12 cellular contexts compared by ENCODE assay signal in the genomic region with DNA sequence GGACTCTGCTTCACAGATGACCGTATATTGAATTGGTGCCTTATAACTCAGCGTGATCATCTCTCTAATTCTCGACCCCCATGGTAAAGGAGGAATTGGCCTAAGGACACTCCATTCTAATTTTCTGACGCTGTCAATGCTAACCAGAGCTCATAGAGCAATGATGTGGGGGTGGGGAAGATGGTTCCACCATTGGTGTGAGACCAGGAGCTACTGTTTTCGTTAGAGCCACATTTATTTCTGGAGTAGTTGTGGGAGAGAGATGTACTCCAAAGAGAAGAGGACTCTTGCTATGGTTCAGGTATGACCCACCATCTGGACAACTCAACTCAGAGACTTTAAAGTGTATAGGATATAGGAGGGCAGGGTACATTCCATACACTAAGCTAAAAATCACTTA. TPM values are rescaled to one million over a fixed set of nuclear protein-coding genes. Genes with fewer than 3 reads are reported as not detected.
DNase-seq lines count a peak whose midpoint lies in the region; ATAC-seq, FAIRE-seq and TF ChIP-seq lines count a peak whose summit lies in the region.
"Had no signal": no experiment of that assay in that cellular context is flagged by ENCODE, and none has a peak within 500 bp of the region (broad histone marks: within the 10 kb centered on the region; RNA-seq: fewer than 3 reads in every experiment).

No MANE protein-coding gene starts in this region.

- peak overlapping the region; percentile 88 for H3K14ac ChIP-seq in IMR-90 (replicated peaks; ENCODE audit: low read depth, low read length)

- H3K4me2 ChIP-seq in IMR-90 (ENCODE audit: low read depth, low read length) (peak overlapping the region; percentile 91), GM12878 (ENCODE audit: control insufficient read depth, insufficient read depth) (peak overlapping the region; percentile 90)

- RAD21 ChIA-PET in GM12878 (lab: Charles Lee; ENCODE audit: unreplicated experiment), result interaction anchor here (0.7 to 14.4 kb wide), 13 partner anchors 8 to 73 kb away, joined by 3 to 387 read pairs (median 17); no protein-coding TSS in a partner anchor

- no peaks in the 10 kb centered on the region for H4K20me1 ChIP-seq in IMR-90 (ENCODE audit: insufficient read depth, low read length)
- H4K20me1 ChIP-seq in GM12878 (ENCODE audit: control insufficient read depth, insufficient read depth), result no peaks in the 10 kb centered on the region

- H3K23ac ChIP-seq in IMR-90 (ENCODE audit: low read depth, low read length), result peak overlapping the region; percentile 96

- TF ChIP-seq CTCF in AG04450 (IDR thresholded peaks at IDR 0.05; ENCODE audit: low read depth, low read length), result no peak
- TF ChIP-seq CTCF in IMR-90 (conservative IDR thresholded peaks at IDR 0.05; ENCODE audit: low read depth, low read length), result no peak
- TF ChIP-seq CTCF in GM12878 (IDR thresholded peaks at IDR 0.05 in 2 of 3, conservative IDR thresholded peaks at IDR 0.05 in 1 of 3; ENCODE audit: control insufficient read depth in 2 of 3, extremely low read depth in 1 of 3, insufficient read depth in 1 of 3, low read depth in 3 of 3, low read length in 3 of 3), result no peak

- dilution Hi-C loops in IMR-90 (cut with HindIII; ENCODE audit: low sequenced_read_pairs, unreplicated experiment), result no loop called here

- CTCF ChIA-PET in AG04450 (lab: Charles Lee) (interaction anchor here (0.5 to 4.5 kb wide), 11 partner anchors 13 to 176 kb away, joined by 3 to 19 read pairs (median 6); a partner anchor contains a TSS), IMR-90 (lab: Yijun Ruan, JAX) (interaction anchor here (0.9 to 2.8 kb wide), 5 partner anchors 11 to 81 kb away, joined by 3 to 11 read pairs (median 4); no protein-coding TSS in a partner anchor), GM12878 (lab: Yijun Ruan, JAX) (interaction anchor here (0.9 to 7.0 kb wide), 15 partner anchors 8 to 72 kb away, joined by 3 to 87 read pairs (median 9); no protein-coding TSS in a partner anchor)

- H2BK20ac ChIP-seq in IMR-90 (ENCODE audit: low read depth, low read length), result peak overlapping the region; percentile 64

- peak overlapping the region; percentile 83 for H3K56ac ChIP-seq in IMR-90 (ENCODE audit: extremely low read depth, insufficient read depth, low read length)

- WGBS in IMR-90 (ENCODE audit: extremely low coverage in 2 of 2, insufficient read length in 1 of 2), 2 experiments, result no CpG with 5 or more reads among the region's 5 CpGs
- WGBS in GM12878 (ENCODE audit: insufficient coverage, insufficient replicate concordance, low lambda C conversion rate, missing lambda C conversion rate), result 5% methylated on average over 5 of the region's 5 CpGs

- peaks cover 11% of the 10 kb centered on the region; the same call in 1 of the 2 replicates for H3K9me1 ChIP-seq in IMR-90 (ENCODE audit: insufficient read depth, low read length)

- H2AK5ac ChIP-seq in IMR-90 (ENCODE audit: low read depth, low read length), result peak overlapping the region; percentile 94

- peaks cover 31 to 64% of the 10 kb centered on the region in 2 experiments for H3K79me1 ChIP-seq in IMR-90 (ENCODE audit: low read depth in 1 of 2, low read length in 2 of 2)

- peaks cover 86% of the 10 kb centered on the region for H3K79me2 ChIP-seq in GM12878 (ENCODE audit: control insufficient read depth, insufficient read depth, low read length)

- POLR2A ChIA-PET in AG04450 (lab: Yijun Ruan, JAX) (interaction anchor here (0.6 to 5.2 kb wide), 11 partner anchors 12 to 103 kb away, joined by 3 to 66 read pairs (median 8); a partner anchor contains a TSS), IMR-90 (lab: Charles Lee; ENCODE audit: unreplicated experiment) (interaction anchor here (1.4 to 2.2 kb wide), 2 partner anchors 28 to 67 kb away, joined by 6 to 9 read pairs; no protein-coding TSS in a partner anchor), GM12878 (lab: Charles Lee) (interaction anchor here (0.9 to 18.5 kb wide), 9 partner anchors 8 to 68 kb away, joined by 3 to 453 read pairs (median 4); no protein-coding TSS in a partner anchor)

- H2BK120ac ChIP-seq in IMR-90 (ENCODE audit: low read depth, low read length), result peak overlapping the region; percentile 86

- H2AK9ac ChIP-seq in IMR-90 (replicated peaks; ENCODE audit: low read depth, low read length, poor library complexity), result peak overlapping the region; percentile 13

- BruUV-seq in IMR-90 (replicated peaks; lab: Mats Ljungman, UMichigan) (no TSS peak), GM12878 (replicated peaks; lab: Mats Ljungman, UMichigan) (no TSS peak)

- TF ChIP-seq EP300 in GM12878 (IDR thresholded peaks at IDR 0.05; ENCODE audit: borderline replicate concordance in 1 of 2, control insufficient read depth in 1 of 2, low read depth in 2 of 2, low read length in 2 of 2), result no peak

- intact Hi-C loops in IMR-90 (cut with micrococcal nuclease), result loop anchor here (2.0 kb wide), 2 partner anchors 16 to 68 kb away; a partner anchor contains a TSS
- intact Hi-C loops in GM12878 (cut with micrococcal nuclease; ENCODE audit: unreplicated experiment), result no loop called here

- no peak for FAIRE-seq in GM12878 (lab: Jason Lieb, UNC)
- FAIRE-seq: endometrium had no signal

- H3K9ac ChIP-seq in IMR-90 (ENCODE audit: low read depth, low read length) (peak overlapping the region; percentile 88), GM12878 (ENCODE audit: control insufficient read depth, insufficient read depth, low read length) (peak overlapping the region; percentile 76)

- H2BK15ac ChIP-seq in IMR-90 (ENCODE audit: low read depth, low read length), result peak overlapping the region; percentile 86; the same call in 2 of the 3 replicates

- H3K18ac ChIP-seq in IMR-90 (ENCODE audit: low read depth, low read length), result peak overlapping the region; percentile 92

- ATAC-seq in IMR-90 (ENCODE audit: low read depth), result no peak
- 0 out of 3 replicates have a peak, but pooled peaks have one; percentile 1 for ATAC-seq in GM12878
- ATAC-seq in GM18520 (IDR thresholded peaks at IDR 0.05; ENCODE audit: unreplicated experiment), result no peak
- ATAC-seq in GM18517 (IDR thresholded peaks at IDR 0.05; ENCODE audit: unreplicated experiment), result no peak
- ATAC-seq: WTC11 had no signal

- H4K5ac ChIP-seq in IMR-90 (ENCODE audit: low read depth, low read length), result peak overlapping the region; percentile 94

- TF ChIP-seq POLR2A in IMR-90 (IDR thresholded peaks at IDR 0.05; ENCODE audit: low read depth, low read length), result 0 out of 2 replicates have a peak, but pooled peaks have one; percentile 19
- TF ChIP-seq POLR2A in GM12878 (IDR thresholded peaks at IDR 0.05; ENCODE audit: low read depth, low read length), result no peak

- in situ Hi-C loops in IMR-90 (cut with MboI; ENCODE audit: low sequenced_read_pairs) (no loop called here), GM12878 (cut with MboI) (no loop called here), KBM-7 (cut with MboI; ENCODE audit: low pct_unique_long_range_greater_than_20kb, low sequenced_read_pairs) (no loop called here)

- DNase-seq in AG04450 (ENCODE audit: low read depth, low spot score) (no peak), IMR-90 (no peak), GM12878 (ENCODE audit: low read depth, low spot score) (no peak), KBM-7 (no peak), putamen (ENCODE audit: low spot score) (no peak)
- DNase-seq: aorta, Right ventricle myocardium superior had no signal

- SMC1A ChIA-PET in GM12878 (lab: Charles Lee; ENCODE audit: uncharacterized antibody, unreplicated experiment), result interaction anchor here (0.7 to 19.8 kb wide), 15 partner anchors 8 to 72 kb away, joined by 3 to 573 read pairs (median 19); no protein-coding TSS in a partner anchor

- H3K27ac ChIP-seq in AG04450 (ENCODE audit: low read depth, low read length), result peak overlapping the region; percentile 53
- peak overlapping the region; percentile 95 for H3K27ac ChIP-seq in IMR-90 (ENCODE audit: insufficient read depth, low read length)
- H3K27ac ChIP-seq in GM12878 (ENCODE audit: control insufficient read depth, insufficient read depth), result peak overlapping the region; percentile 94
- peak overlapping the region; percentile 21 for H3K27ac ChIP-seq in muscle layer of duodenum (ENCODE audit: low read length)

- peak overlapping the region; percentile 87 for H4K91ac ChIP-seq in IMR-90 (ENCODE audit: insufficient read depth, low read depth, low read length)

- H2AFZ ChIP-seq in IMR-90 (replicated peaks; ENCODE audit: low read length, poor library complexity), result no peak overlapping the region
- H2AFZ ChIP-seq in GM12878 (ENCODE audit: control insufficient read depth, low read depth, low read length), result peak overlapping the region; percentile 2; the same call in 1 of the 2 replicates

- H2BK5ac ChIP-seq in IMR-90 (ENCODE audit: low read depth, low read length, poor library complexity, severe bottlenecking), result peak overlapping the region; percentile 91

- H3K27me3 ChIP-seq in AG04450 (ENCODE audit: control insufficient read depth, insufficient read depth, low read length), result no peaks in the 10 kb centered on the region
- no peaks in the 10 kb centered on the region for H3K27me3 ChIP-seq in IMR-90 (ENCODE audit: control insufficient read depth, insufficient read depth, low read length)
- H3K27me3 ChIP-seq in GM12878 (replicated peaks in 1 of 2; ENCODE audit: control insufficient read depth in 2 of 2, insufficient read depth in 2 of 2, low read length in 1 of 2), result no peaks in the 10 kb centered on the region
- H3K27me3 ChIP-seq in muscle layer of duodenum (ENCODE audit: low read depth, low read length), result no peaks in the 10 kb centered on the region

- H3K9me3 ChIP-seq in AG04450 (ENCODE audit: control insufficient read depth, insufficient read depth, low read length) (no peaks in the 10 kb centered on the region), IMR-90 (ENCODE audit: control insufficient read depth, insufficient read depth, low read length) (no peaks in the 10 kb centered on the region), GM12878 (replicated peaks; ENCODE audit: control insufficient read depth, insufficient read depth, low read length) (no peaks in the 10 kb centered on the region), muscle layer of duodenum (ENCODE audit: control insufficient read depth in 1 of 2, low read length in 2 of 2) (no peaks in the 10 kb centered on the region)

- H3K4ac ChIP-seq in IMR-90 (ENCODE audit: low read depth, low read length), result peak overlapping the region; percentile 82

- peak overlapping the region; percentile 67 to 80 for H4K8ac ChIP-seq in IMR-90 (ENCODE audit: low read depth in 2 of 2, low read length in 2 of 2)

- no peak for TF ChIP-seq RAD21 in IMR-90 (IDR thresholded peaks at IDR 0.05; ENCODE audit: low read length)
- TF ChIP-seq RAD21 in GM12878 (IDR thresholded peaks at IDR 0.05; ENCODE audit: insufficient read depth, low read depth, low read length), result no peak

- H3K4me1 ChIP-seq in IMR-90 (ENCODE audit: control insufficient read depth, insufficient read depth, low read length) (peaks cover 21% of the 10 kb centered on the region), GM12878 (ENCODE audit: control insufficient read depth, insufficient read depth, low read length) (peaks cover 38% of the 10 kb centered on the region), muscle layer of duodenum (ENCODE audit: control insufficient read depth in 1 of 2, insufficient read depth in 2 of 2, low read length in 2 of 2) (peaks cover 0 to 16% of the 10 kb centered on the region in 2 donors)

- peaks cover 19% of the 10 kb centered on the region for H3K36me3 ChIP-seq in IMR-90 (ENCODE audit: control insufficient read depth, insufficient read depth, low read length)
- no peaks in the 10 kb centered on the region for H3K36me3 ChIP-seq in GM12878 (ENCODE audit: control insufficient read depth in 2 of 2, insufficient read depth in 2 of 2, low read length in 1 of 2)
- peaks cover 0 to 8% of the 10 kb centered on the region in 2 donors for H3K36me3 ChIP-seq in muscle layer of duodenum (ENCODE audit: control insufficient read depth in 1 of 2, insufficient read depth in 2 of 2, low read length in 2 of 2)

- peak overlapping the region; percentile 68 for H3K4me3 ChIP-seq in AG04450 (ENCODE audit: low read depth, low read length)
- peak overlapping the region; percentile 44; the same call in 1 of the 2 replicates for H3K4me3 ChIP-seq in IMR-90 (ENCODE audit: insufficient read depth, low read depth, low read length)
- peak overlapping the region; percentile 67 for H3K4me3 ChIP-seq in GM12878
- no peak overlapping the region for H3K4me3 ChIP-seq in muscle layer of duodenum (ENCODE audit: low read depth in 1 of 2, low read length in 2 of 2)

RNA-seq across cellular contexts. Expression of a gene that starts 16.3 kb away (rescaled TPM):
- polyA plus RNA-seq in AG04450 (2011; rRNA removed) (85.1 and 97.1 TPM in 2 replicates), IMR-90 (2012; rRNA removed) (44.9 and 45.1 TPM in 2 replicates), GM12878 (2011; rRNA removed) (63.3 and 66.4 TPM in 2 replicates), GM12878 (2014; fragmentation: Illumina TruSeq; extraction: Trizol) (91.5 and 109 TPM in 2 replicates), GM12878 (2014; fragmentation: Nextera tagmentation; extraction: Ambion mirVana) (10 to 100 TPM; 34.2 to 53.6 TPM), GM12878 (2014; rRNA removed) (45.4 and 50.3 TPM in 2 replicates), GM12878 (2016; fragmentation: Nextera tagmentation; extraction: Ambion mirVana) (10 to 100 TPM; 85.8 to 97.5 TPM)
- polyA minus RNA-seq in AG04450 (2011; rRNA and poly(A)+ RNA removed), result 176 and 193 TPM in 2 replicates
- total RNA-seq in IMR-90 (2012; rRNA removed) (230 and 274 TPM in 2 replicates), GM12878 (2014; rRNA removed) (99.6 and 121 TPM in 2 replicates), GM12878 (2014; rRNA removed; fragmentation: Illumina TruSeq; extraction: Trizol) (115 and 120 TPM in 2 replicates), GM12878 (2021) (107 TPM in 2 replicates)
- polyA plus RNA-seq in IMR-90 (2012; cell fraction: cytosol; rRNA removed), result 15.3 and 16.3 TPM in 2 replicates
- 12.9 and 53.4 TPM in 2 replicates for polyA plus RNA-seq in IMR-90 (2012; cell fraction: nucleus; rRNA removed; ENCODE audit: low replicate concordance)
- total RNA-seq in GM12878 (2013; cell fraction: nucleolus; rRNA removed), result 322 and 349 TPM in 2 replicates
- polyA plus RNA-seq in GM12878 (2011; ENCODE audit: low read depth), result 41.0 TPM
- polyA plus RNA-seq in GM12878 (2011; cell fraction: cytosol; rRNA removed), result 39.5 and 46.7 TPM in 2 replicates
- 79.0 and 87.0 TPM in 2 replicates for polyA plus RNA-seq in GM12878 (2011; cell fraction: nucleus; rRNA removed)
- 34.3 and 59.6 TPM in 2 replicates for polyA plus RNA-seq in GM12878 (2012)
- 168 and 259 TPM in 2 replicates for polyA minus RNA-seq in GM12878 (2011; rRNA and poly(A)+ RNA removed)
- polyA minus RNA-seq in GM12878 (2011; cell fraction: cytosol; rRNA and poly(A)+ RNA removed), result 57.7 and 59.8 TPM in 2 replicates
- polyA minus RNA-seq in GM12878 (2011; cell fraction: nucleus; rRNA and poly(A)+ RNA removed), result 151 and 195 TPM in 2 replicates

Comparison
In these comparisons a context has a peak if more than half of its experiments do, and no peak if none do; other contexts are left out.
1. H3K27ac ChIP-seq: peak in every context shown above with its lines; median percentile 95 in IMR-90; 94 in GM12878; 53 in AG04450; 21 in muscle layer of duodenum.
2. H3K4me3 ChIP-seq: peak in AG04450 (single experiment), IMR-90 (single experiment) and GM12878 (single experiment); none in muscle layer of duodenum (0 of 2).